ENCODE assay signal across 1 cellular context in genomic region chr9:115144706-115145105, GRCh38.
TF ChIP-seq lines count a peak whose summit lies in the region.

No MANE protein-coding gene starts in this region.

TF ChIP-seq in H1, 55 proteins besides CTCF, POLR2A, EP300 and RAD21:
- TF ChIP-seq KDM1A (IDR thresholded peaks at IDR 0.05; ENCODE audit: borderline replicate concordance, low read length) (no peak), GABPA (IDR thresholded peaks at IDR 0.05; ENCODE audit: borderline replicate concordance, insufficient read depth, low read length) (no peak), CHD1 (IDR thresholded peaks at IDR 0.05; ENCODE audit: low read depth, low read length) (no peak), CHD7 (IDR thresholded peaks at IDR 0.05; ENCODE audit: insufficient replicate concordance, low read length) (no peak)
